In the genomic region with DNA sequence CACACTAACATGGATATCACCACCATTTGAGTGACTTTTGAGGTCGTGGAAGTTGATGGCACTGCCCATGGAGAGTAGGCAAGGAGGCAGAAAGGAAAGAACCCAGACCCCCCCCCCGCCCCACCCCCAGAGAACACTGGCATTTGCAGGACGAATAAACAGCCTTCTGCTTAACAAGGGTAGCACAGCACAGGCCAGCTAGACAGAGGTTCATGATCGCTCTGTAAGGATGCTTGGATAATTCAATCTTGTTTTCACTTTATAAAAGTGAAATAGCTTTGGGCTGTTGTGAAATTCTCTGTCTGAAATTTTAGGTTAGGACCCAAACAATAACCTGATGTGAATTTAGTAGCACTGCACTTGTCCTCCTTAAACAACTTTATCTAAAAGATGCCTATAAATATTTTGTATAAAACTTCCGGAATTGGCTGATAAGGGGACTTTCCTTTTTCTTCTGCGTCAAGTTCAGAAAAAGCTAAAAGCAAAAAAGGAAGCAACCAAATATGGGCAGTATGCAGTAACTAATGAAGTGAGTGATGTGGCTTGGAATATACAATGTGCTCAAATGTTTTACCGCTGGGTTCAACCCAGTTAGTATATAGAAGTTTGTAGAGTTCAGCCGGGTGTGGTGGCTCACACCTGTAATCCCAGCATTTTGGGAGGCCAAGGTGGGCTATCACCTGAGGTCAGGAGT, we compare ENCODE assay signal across 1 cellular context.
TF ChIP-seq lines count a peak whose summit lies in the region.

No MANE protein-coding gene starts in this region.

TF ChIP-seq in SK-N-SH, 30 proteins besides CTCF, POLR2A, EP300 and RAD21 (continued from another document):
- TF ChIP-seq PBX3 (IDR thresholded peaks at IDR 0.05) (no peak), FOSL2 (IDR thresholded peaks at IDR 0.05; ENCODE audit: borderline replicate concordance, low read depth) (no peak), CHD2 (IDR thresholded peaks at IDR 0.05; ENCODE audit: low read length, partially characterized antibody) (no peak)
- TF ChIP-seq, protein P1, sequence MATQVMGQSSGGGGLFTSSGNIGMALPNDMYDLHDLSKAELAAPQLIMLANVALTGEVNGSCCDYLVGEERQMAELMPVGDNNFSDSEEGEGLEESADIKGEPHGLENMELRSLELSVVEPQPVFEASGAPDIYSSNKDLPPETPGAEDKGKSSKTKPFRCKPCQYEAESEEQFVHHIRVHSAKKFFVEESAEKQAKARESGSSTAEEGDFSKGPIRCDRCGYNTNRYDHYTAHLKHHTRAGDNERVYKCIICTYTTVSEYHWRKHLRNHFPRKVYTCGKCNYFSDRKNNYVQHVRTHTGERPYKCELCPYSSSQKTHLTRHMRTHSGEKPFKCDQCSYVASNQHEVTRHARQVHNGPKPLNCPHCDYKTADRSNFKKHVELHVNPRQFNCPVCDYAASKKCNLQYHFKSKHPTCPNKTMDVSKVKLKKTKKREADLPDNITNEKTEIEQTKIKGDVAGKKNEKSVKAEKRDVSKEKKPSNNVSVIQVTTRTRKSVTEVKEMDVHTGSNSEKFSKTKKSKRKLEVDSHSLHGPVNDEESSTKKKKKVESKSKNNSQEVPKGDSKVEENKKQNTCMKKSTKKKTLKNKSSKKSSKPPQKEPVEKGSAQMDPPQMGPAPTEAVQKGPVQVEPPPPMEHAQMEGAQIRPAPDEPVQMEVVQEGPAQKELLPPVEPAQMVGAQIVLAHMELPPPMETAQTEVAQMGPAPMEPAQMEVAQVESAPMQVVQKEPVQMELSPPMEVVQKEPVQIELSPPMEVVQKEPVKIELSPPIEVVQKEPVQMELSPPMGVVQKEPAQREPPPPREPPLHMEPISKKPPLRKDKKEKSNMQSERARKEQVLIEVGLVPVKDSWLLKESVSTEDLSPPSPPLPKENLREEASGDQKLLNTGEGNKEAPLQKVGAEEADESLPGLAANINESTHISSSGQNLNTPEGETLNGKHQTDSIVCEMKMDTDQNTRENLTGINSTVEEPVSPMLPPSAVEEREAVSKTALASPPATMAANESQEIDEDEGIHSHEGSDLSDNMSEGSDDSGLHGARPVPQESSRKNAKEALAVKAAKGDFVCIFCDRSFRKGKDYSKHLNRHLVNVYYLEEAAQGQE (IDR thresholded peaks at IDR 0.05; ENCODE audit: low read depth, low read length) = no peak
- TF ChIP-seq, protein P2, sequence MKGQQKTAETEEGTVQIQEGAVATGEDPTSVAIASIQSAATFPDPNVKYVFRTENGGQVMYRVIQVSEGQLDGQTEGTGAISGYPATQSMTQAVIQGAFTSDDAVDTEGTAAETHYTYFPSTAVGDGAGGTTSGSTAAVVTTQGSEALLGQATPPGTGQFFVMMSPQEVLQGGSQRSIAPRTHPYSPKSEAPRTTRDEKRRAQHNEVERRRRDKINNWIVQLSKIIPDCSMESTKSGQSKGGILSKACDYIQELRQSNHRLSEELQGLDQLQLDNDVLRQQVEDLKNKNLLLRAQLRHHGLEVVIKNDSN (IDR thresholded peaks at IDR 0.05; ENCODE audit: borderline replicate concordance, low read depth) = no peak
